ENCODE assay signal across 7 cellular contexts in the genomic region with DNA sequence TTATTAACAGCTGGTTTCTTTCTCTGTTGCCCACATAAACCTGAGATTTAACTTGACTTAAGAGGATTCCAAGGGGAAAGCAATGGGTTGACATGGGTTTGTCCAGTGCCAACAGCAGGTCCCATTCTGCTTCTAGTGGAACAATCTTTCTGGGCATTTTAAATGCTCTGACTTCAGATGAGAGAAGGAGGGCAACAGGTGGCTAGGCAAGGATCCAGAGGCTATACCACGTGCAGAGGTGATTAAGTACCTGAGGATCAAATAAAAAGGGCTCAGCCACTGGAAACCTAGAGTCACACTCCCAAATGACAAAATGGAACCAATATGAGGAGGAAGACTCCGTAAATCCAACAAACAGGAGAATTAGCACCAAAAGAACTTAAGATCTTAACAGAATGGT.
"Had no signal": no experiment of that assay in that cellular context is flagged by ENCODE, and none has a peak within 500 bp of the region (broad histone marks: within the 10 kb centered on the region; RNA-seq: fewer than 3 reads in every experiment).

No MANE protein-coding gene starts in this region.

- DNase-seq: GM23248, GOT3, H7 had no signal

- ATAC-seq: HCT116, HepG2 had no signal

- H3K9me3 ChIP-seq: HAP-1 had no signal

- H3K27me3 Mint-ChIP-seq: IgD-negative memory B cell had no signal
